Comparison of ENCODE assay signal across 30 cellular contexts in genomic region chr12:80582431-80582830, GRCh38.
DNase-seq lines count a peak whose midpoint lies in the region; ATAC-seq, FAIRE-seq and TF ChIP-seq lines count a peak whose summit lies in the region.
"Had no signal": no experiment of that assay in that cellular context is flagged by ENCODE, and none has a peak within 500 bp of the region (broad histone marks: within the 10 kb centered on the region; RNA-seq: fewer than 3 reads in every experiment).

No MANE protein-coding gene starts in this region.

- intact Hi-C loops in GM12878 (cut with micrococcal nuclease; ENCODE audit: unreplicated experiment) (no loop called here), psoas muscle (cut with DNase I) (no loop called here)

- BruUV-seq in GM12878 (replicated peaks; lab: Mats Ljungman, UMichigan), result no TSS peak

- H3K9me3 ChIP-seq in GM12878 (replicated peaks; ENCODE audit: control insufficient read depth, insufficient read depth, low read length) (no peaks in the 10 kb centered on the region), psoas muscle (no peaks in the 10 kb centered on the region)
- H3K9me3 ChIP-seq: BLaER1, Peyer's patch, right atrium auricular region, testis had no signal

- H3K4me2 ChIP-seq in GM12878 (ENCODE audit: control insufficient read depth, insufficient read depth), result 0 out of 2 replicates have a peak overlapping the region, but pooled peaks have one; percentile 25
- H3K4me2 ChIP-seq: BLaER1 had no signal

- no peaks in the 10 kb centered on the region for H3K4me1 ChIP-seq in GM12878 (ENCODE audit: control insufficient read depth, insufficient read depth, low read length)
- H3K4me1 ChIP-seq in psoas muscle, result no peaks in the 10 kb centered on the region
- H3K4me1 ChIP-seq: BLaER1, Peyer's patch, right atrium auricular region, spleen, testis had no signal

- H3K4me3 ChIP-seq in GM12865 (ENCODE audit: low read depth, low read length), result no peak overlapping the region; the same call in 1 of the 2 replicates
- no peak overlapping the region for H3K4me3 ChIP-seq in GM12878
- no peak overlapping the region for H3K4me3 ChIP-seq in psoas muscle
- H3K4me3 ChIP-seq: BLaER1, lung, Peyer's patch, right atrium auricular region, spleen, testis had no signal

- H3K27ac ChIP-seq in GM12878 (ENCODE audit: control insufficient read depth, insufficient read depth) (no peak overlapping the region), psoas muscle (no peak overlapping the region)
- H3K27ac ChIP-seq: BLaER1, brain microvascular endothelial cell, Peyer's patch, right atrium auricular region, spleen, testis had no signal

- no peak for TF ChIP-seq CTCF in GM12865 (IDR thresholded peaks at IDR 0.05; ENCODE audit: insufficient read depth, low read depth, low read length, missing control alignments)
- no peak for TF ChIP-seq CTCF in GM12878 (IDR thresholded peaks at IDR 0.05 in 2 of 3, conservative IDR thresholded peaks at IDR 0.05 in 1 of 3; ENCODE audit: control insufficient read depth in 2 of 3, extremely low read depth in 1 of 3, insufficient read depth in 1 of 3, low read depth in 3 of 3, low read length in 3 of 3)
- TF ChIP-seq CTCF in psoas muscle (IDR thresholded peaks at IDR 0.05), result no peak
- no peak for TF ChIP-seq CTCF in progenitor cell of endocrine pancreas (IDR thresholded peaks at IDR 0.05; ENCODE audit: unreplicated experiment)

- POLR2A ChIA-PET in GM12878 (lab: Charles Lee), result no interaction called here

- RAD21 ChIA-PET in GM12878 (lab: Charles Lee; ENCODE audit: unreplicated experiment), result no interaction called here

- H3K36me3 Mint-ChIP-seq in progenitor cell of endocrine pancreas (ENCODE audit: insufficient read depth), result no peaks in the 10 kb centered on the region

- peak; percentile 60 for ATAC-seq in HG03280 (IDR thresholded peaks at IDR 0.05; ENCODE audit: unreplicated experiment)
- no peak for ATAC-seq in GM12878
- peak in 3 of 4 donors; percentile 44 to 69 (median 63) for ATAC-seq in psoas muscle
- no peak for ATAC-seq in HG03045 (IDR thresholded peaks at IDR 0.05; ENCODE audit: unreplicated experiment)
- no peak for ATAC-seq in GM18511 (IDR thresholded peaks at IDR 0.05; ENCODE audit: unreplicated experiment)
- ATAC-seq: activated T-helper 17 cell treated with anti-CD3 and anti-CD28 coated beads, Interleukin-2, amount 50 U/mL, for 72 hours had no signal

- H3K27me3 ChIP-seq in GM12878 (replicated peaks in 1 of 2; ENCODE audit: control insufficient read depth in 2 of 2, insufficient read depth in 2 of 2, low read length in 1 of 2) (no peaks in the 10 kb centered on the region), psoas muscle (ENCODE audit: insufficient read depth in 3 of 3, low read length in 2 of 3) (no peaks in the 10 kb centered on the region)
- H3K27me3 ChIP-seq: BLaER1, brain microvascular endothelial cell, Peyer's patch, right atrium auricular region, spleen, testis had no signal

- DNase-seq in GM12865 (ENCODE audit: low read depth) (peak; percentile 24), GM12878 (ENCODE audit: low read depth, low spot score) (no peak), psoas muscle (no peak), progenitor cell of endocrine pancreas (ENCODE audit: low spot score, unreplicated experiment) (no peak)
- DNase-seq: activated CD4-positive, alpha-beta T cell treated with anti-CD3 and anti-CD28 coated beads for 4 hours; activated naive CD4-positive, alpha-beta T cell treated with anti-CD3 and anti-CD28 coated beads, Interleukin-2, amount 50 U/mL, for 16 hours; amniotic stem cell; brain microvascular endothelial cell; DMS153; hippocampal formation; KBM-7; NCI-H1105 treated with DMSO at 0.1 percent for 48 hours; NCI-H2029; NCI-H526; Peyer's patch; SHP77; spleen; stimulated activated CD8-positive, alpha-beta memory T cell treated with anti-CD3 and anti-CD28 coated beads, Interleukin-4, amount 100 ng/mL, for 48 hours; testis had no signal

- SMC1A ChIA-PET in GM12878 (lab: Charles Lee; ENCODE audit: uncharacterized antibody, unreplicated experiment), result no interaction called here

- H3K4me3 Mint-ChIP-seq in progenitor cell of endocrine pancreas (ENCODE audit: low read depth), result no peak overlapping the region
- H3K4me3 Mint-ChIP-seq: activated T-helper 17 cell treated with anti-CD3 and anti-CD28 coated beads, Interleukin-2, amount 50 U/mL, for 72 hours; nephron; stimulated activated naive CD8-positive, alpha-beta T cell treated with anti-CD3 and anti-CD28 coated beads, Interleukin-15, Interleukin-2, amounts not matched to agents 100 ng/mL and 50 ng/mL, for 24 hours had no signal

- TF ChIP-seq POLR2A in GM12878 (IDR thresholded peaks at IDR 0.05; ENCODE audit: low read depth, low read length), result no peak

- no peaks in the 10 kb centered on the region for H3K27me3 Mint-ChIP-seq in progenitor cell of endocrine pancreas
- H3K27me3 Mint-ChIP-seq: activated T-helper 17 cell treated with anti-CD3 and anti-CD28 coated beads, Interleukin-2, amount 50 U/mL, for 72 hours; stimulated activated naive CD8-positive, alpha-beta T cell treated with anti-CD3 and anti-CD28 coated beads, Interleukin-15, Interleukin-2, amounts not matched to agents 100 ng/mL and 50 ng/mL, for 24 hours had no signal

- in situ Hi-C loops in GM12878 (cut with MboI), result no loop called here

- H3K36me3 ChIP-seq in GM12878 (ENCODE audit: control insufficient read depth in 2 of 2, insufficient read depth in 2 of 2, low read length in 1 of 2) (no peaks in the 10 kb centered on the region), psoas muscle (ENCODE audit: insufficient read depth in 1 of 2, low read depth in 1 of 2) (peaks cover 0 to 3% of the 10 kb centered on the region in 2 donors)
- H3K36me3 ChIP-seq: BLaER1, brain microvascular endothelial cell, Peyer's patch, right atrium auricular region, spleen had no signal

- TF ChIP-seq EP300 in GM12878 (IDR thresholded peaks at IDR 0.05; ENCODE audit: borderline replicate concordance in 1 of 2, control insufficient read depth in 1 of 2, low read depth in 2 of 2, low read length in 2 of 2), result no peak

- WGBS in GM12878 (ENCODE audit: insufficient coverage, insufficient replicate concordance, low lambda C conversion rate, missing lambda C conversion rate), result 18% methylated on average over 2 of the region's 2 CpGs
- WGBS in psoas muscle, 3 donors, result 38 to 52% (median 40%) methylated on average over 2 of the region's 2 CpGs

- H4K20me1 ChIP-seq in GM12878 (ENCODE audit: control insufficient read depth, insufficient read depth), result no peaks in the 10 kb centered on the region
- H4K20me1 ChIP-seq: BLaER1 had no signal

- H3K79me2 ChIP-seq in GM12878 (ENCODE audit: control insufficient read depth, insufficient read depth, low read length), result no peaks in the 10 kb centered on the region

- FAIRE-seq in GM12878 (lab: Jason Lieb, UNC), result no peak
- FAIRE-seq: GM12892, urothelium cell line had no signal

- peaks cover 3% of the 10 kb centered on the region for H3K9me3 Mint-ChIP-seq in progenitor cell of endocrine pancreas (ENCODE audit: low read depth)

- TF ChIP-seq RAD21 in GM12878 (IDR thresholded peaks at IDR 0.05; ENCODE audit: insufficient read depth, low read depth, low read length), result no peak

- H2AFZ ChIP-seq in GM12878 (ENCODE audit: control insufficient read depth, low read depth, low read length), result no peak overlapping the region

- H3K4me1 Mint-ChIP-seq in progenitor cell of endocrine pancreas (ENCODE audit: low read depth), result peaks cover 3% of the 10 kb centered on the region
- H3K4me1 Mint-ChIP-seq: activated T-helper 17 cell treated with anti-CD3 and anti-CD28 coated beads, Interleukin-2, amount 50 U/mL, for 72 hours had no signal

- H3K9ac ChIP-seq in GM12878 (ENCODE audit: control insufficient read depth, insufficient read depth, low read length), result no peak overlapping the region
- H3K9ac ChIP-seq: BLaER1 had no signal

- CTCF ChIA-PET in GM12878 (lab: Yijun Ruan, JAX), result interaction anchor here (1.5 kb wide), 1 partner anchor 14 kb away, joined by 3 read pairs; no protein-coding TSS in a partner anchor

- H3K27ac Mint-ChIP-seq in progenitor cell of endocrine pancreas, result no peak overlapping the region
- H3K27ac Mint-ChIP-seq: activated T-helper 17 cell treated with anti-CD3 and anti-CD28 coated beads, Interleukin-2, amount 50 U/mL, for 72 hours; stimulated activated naive CD8-positive, alpha-beta T cell treated with anti-CD3 and anti-CD28 coated beads, Interleukin-15, Interleukin-2, amounts not matched to agents 100 ng/mL and 50 ng/mL, for 24 hours had no signal

TF ChIP-seq in GM12878, 131 proteins besides CTCF, POLR2A, EP300 and RAD21 (continues in another document):
- no peak for TF ChIP-seq ZBED1 (IDR thresholded peaks at IDR 0.05; ENCODE audit: borderline replicate concordance)
- no peak for TF ChIP-seq NR2F1 (conservative IDR thresholded peaks at IDR 0.05)
- no peak for TF ChIP-seq TCF7 (IDR thresholded peaks at IDR 0.05; ENCODE audit: borderline replicate concordance)
- TF ChIP-seq SKIL (IDR thresholded peaks at IDR 0.05; ENCODE audit: low read depth, poor library complexity, severe bottlenecking), result no peak
- no peak for TF ChIP-seq STAT3 (IDR thresholded peaks at IDR 0.05; ENCODE audit: low read depth, low read length)
- TF ChIP-seq POU2F2 (IDR thresholded peaks at IDR 0.05; ENCODE audit: borderline replicate concordance, low read depth, low read length), result no peak

Comparison
In these comparisons a context has a peak if more than half of its experiments do, and no peak if none do; other contexts are left out.
1. ATAC-seq: peak in HG03280 (single experiment) and psoas muscle (3 of 4); none in GM12878 (single experiment), HG03045 (single experiment) and GM18511 (single experiment).